ENCODE assay signal across 11 cellular contexts in genomic region chr19:15123031-15123890, GRCh38. TPM values are rescaled to one million over a fixed set of nuclear protein-coding genes. Genes with fewer than 3 reads are reported as not detected.
DNase-seq lines count a peak whose midpoint lies in the region; ATAC-seq and TF ChIP-seq lines count a peak whose summit lies in the region.
"Had no signal": no experiment of that assay in that cellular context is flagged by ENCODE, and none has a peak within 500 bp of the region (broad histone marks: within the 10 kb centered on the region; RNA-seq: fewer than 3 reads in every experiment).

No MANE protein-coding gene starts in this region.

- peak overlapping the region; percentile 2 for H3K18ac ChIP-seq in trophoblast cell (ENCODE audit: low read length)

- H4K91ac ChIP-seq in trophoblast cell (ENCODE audit: low read depth, low read length), result no peak overlapping the region

- H3K4me1 ChIP-seq in CD8-positive, alpha-beta memory T cell (ENCODE audit: insufficient read depth, low read length), result peaks cover 17% of the 10 kb centered on the region
- peaks cover 14% of the 10 kb centered on the region for H3K4me1 ChIP-seq in OCI-LY1 (ENCODE audit: insufficient read depth, low read length, severe bottlenecking)
- peaks cover 7% of the 10 kb centered on the region for H3K4me1 ChIP-seq in colonic mucosa
- peaks cover 4 to 9% of the 10 kb centered on the region in 2 experiments for H3K4me1 ChIP-seq in trophoblast cell (ENCODE audit: control insufficient read depth in 1 of 2, insufficient read depth in 2 of 2, low read length in 2 of 2)

- no peak overlapping the region for H2BK12ac ChIP-seq in trophoblast cell (ENCODE audit: low read length)

- peaks cover 4 to 8% of the 10 kb centered on the region in 2 donors for H3K27me3 Mint-ChIP-seq in CD8-positive, alpha-beta memory T cell

- H4K8ac ChIP-seq in trophoblast cell (ENCODE audit: low read depth, low read length), result no peak overlapping the region

- intact Hi-C loops in colonic mucosa (cut with DNase I), result no loop called here

- H3K36me3 ChIP-seq in CD8-positive, alpha-beta memory T cell (ENCODE audit: insufficient read depth, low read length), result peaks cover 13% of the 10 kb centered on the region
- H3K36me3 ChIP-seq in OCI-LY1 (ENCODE audit: insufficient read depth, low read length), result peaks cover 25% of the 10 kb centered on the region
- H3K36me3 ChIP-seq in colonic mucosa, result peaks cover 17% of the 10 kb centered on the region
- H3K36me3 ChIP-seq in trophoblast cell (ENCODE audit: control insufficient read depth in 1 of 2, insufficient read depth in 2 of 2, low read length in 2 of 2), result peaks cover 40 to 42% of the 10 kb centered on the region in 2 experiments

- peak overlapping the region; percentile 31 to 99 (median 56) for H3K4me3 Mint-ChIP-seq in CD8-positive, alpha-beta memory T cell

- H3K9me3 ChIP-seq in CD8-positive, alpha-beta memory T cell (ENCODE audit: low read length), result no peaks in the 10 kb centered on the region
- no peaks in the 10 kb centered on the region for H3K9me3 ChIP-seq in OCI-LY1 (ENCODE audit: low read length)
- no peaks in the 10 kb centered on the region for H3K9me3 ChIP-seq in colonic mucosa
- H3K9me3 ChIP-seq in trophoblast cell (ENCODE audit: insufficient read depth, low read depth, low read length), result no peaks in the 10 kb centered on the region

- H3K27me3 ChIP-seq in CD8-positive, alpha-beta memory T cell (ENCODE audit: insufficient read depth, low read length, poor library complexity, severe bottlenecking), result no peaks in the 10 kb centered on the region
- H3K27me3 ChIP-seq in OCI-LY1 (ENCODE audit: insufficient read depth, low read length) (no peaks in the 10 kb centered on the region), colonic mucosa (no peaks in the 10 kb centered on the region), trophoblast cell (ENCODE audit: insufficient read depth, low read length) (no peaks in the 10 kb centered on the region)

- H2AFZ ChIP-seq in OCI-LY1 (ENCODE audit: low read length), result no peak overlapping the region
- no peak overlapping the region for H2AFZ ChIP-seq in trophoblast cell (ENCODE audit: insufficient read depth, low read length, poor library complexity)

- no peaks in the 10 kb centered on the region for H3K9me2 ChIP-seq in OCI-LY1 (ENCODE audit: low read depth, low read length)

- DNase-seq in CD8-positive, alpha-beta memory T cell, result no peak
- DNase-seq in colonic mucosa (no peak), trophoblast cell (no peak), SIG-M5 (lab: John Stamatoyannopoulos, UW) (no peak)
- DNase-seq: activated CD8-positive, alpha-beta memory T cell treated with anti-CD3 and anti-CD28 coated beads, Interleukin-2, amount 50 U/mL, for 48 hours; NCI-H2227 treated with DMSO at 0.1 percent for 48 hours; stimulated activated CD4-positive, alpha-beta T cell treated with anti-CD3 and anti-CD28 coated beads, Interleukin-4, amount 100 ng/mL, for 24 hours had no signal

- H3K27ac Mint-ChIP-seq in CD8-positive, alpha-beta memory T cell, result peak overlapping the region in 2 of 8 donors; percentile 55 to 96

- no peak overlapping the region for H3K27ac ChIP-seq in CD8-positive, alpha-beta memory T cell (ENCODE audit: low read depth, low read length)
- H3K27ac ChIP-seq in OCI-LY1 (ENCODE audit: low read depth, low read length, poor library complexity, severe bottlenecking) (no peak overlapping the region), colonic mucosa (peak overlapping the region; percentile 87), trophoblast cell (ENCODE audit: low read depth, low read length) (no peak overlapping the region)

- H3K14ac ChIP-seq in trophoblast cell (ENCODE audit: low read length), result no peak overlapping the region

- H3K79me1 ChIP-seq in trophoblast cell (ENCODE audit: low read length), result peaks cover 12% of the 10 kb centered on the region

- TF ChIP-seq CTCF in OCI-LY1 (IDR thresholded peaks at IDR 0.05; ENCODE audit: low read length) (no peak), colonic mucosa (IDR thresholded peaks at IDR 0.05) (no peak)

- H2BK5ac ChIP-seq in trophoblast cell (ENCODE audit: low read depth, low read length, poor library complexity), result no peak overlapping the region

- peaks cover 18 to 29% (median 21%) of the 10 kb centered on the region in 3 donors for H3K4me1 Mint-ChIP-seq in CD8-positive, alpha-beta memory T cell

- H2BK120ac ChIP-seq in trophoblast cell (ENCODE audit: insufficient read depth, low read length, poor library complexity), result no peak overlapping the region

- H3K4me2 ChIP-seq in OCI-LY1 (ENCODE audit: low read length), result peak overlapping the region; percentile 68; the same call in 1 of the 2 replicates
- H3K4me2 ChIP-seq in trophoblast cell (ENCODE audit: low read length), result no peak overlapping the region

- no peak overlapping the region for H3K4ac ChIP-seq in trophoblast cell (ENCODE audit: low read depth, low read length)

- no peaks in the 10 kb centered on the region for H3K79me2 ChIP-seq in OCI-LY1 (ENCODE audit: insufficient read depth, low read length)
- H3K79me2 ChIP-seq in trophoblast cell (ENCODE audit: control insufficient read depth, insufficient read depth, low read length, poor library complexity), result peaks cover 2% of the 10 kb centered on the region

- H4K12ac ChIP-seq in trophoblast cell (ENCODE audit: low read depth, low read length), result no peak overlapping the region

- POLR2A ChIA-PET in CD8-positive, alpha-beta memory T cell (lab: Charles Lee), result interaction anchor here (0.7 kb wide), 1 partner anchor 256 kb away, joined by 3 read pairs; the partner anchor contains the start of gene AKAP8

- H4K20me1 ChIP-seq in OCI-LY1 (ENCODE audit: insufficient read depth, low read length), result no peaks in the 10 kb centered on the region

- no peak overlapping the region for H3K23ac ChIP-seq in trophoblast cell (ENCODE audit: low read length)

- peaks cover 5 to 56% (median 7%) of the 10 kb centered on the region in 3 donors for H3K36me3 Mint-ChIP-seq in CD8-positive, alpha-beta memory T cell

- no peaks in the 10 kb centered on the region for H3F3A ChIP-seq in OCI-LY1 (ENCODE audit: insufficient read depth, low read length)

- H3K9ac ChIP-seq in OCI-LY1 (ENCODE audit: low read length), result no peak overlapping the region; the same call in 1 of the 2 replicates
- peak overlapping the region in 1 of 2 donors; percentile 89 for H3K9ac ChIP-seq in colonic mucosa (ENCODE audit: low read depth in 2 of 2, low read length in 2 of 2)
- H3K9ac ChIP-seq in trophoblast cell (ENCODE audit: low read length), result no peak overlapping the region

- no peak overlapping the region for H2AK5ac ChIP-seq in trophoblast cell (ENCODE audit: low read length)

- no peaks in the 10 kb centered on the region for H3K9me3 Mint-ChIP-seq in CD8-positive, alpha-beta memory T cell

- no CpG with 5 or more reads among the region's 22 CpGs for WGBS in trophoblast cell (ENCODE audit: extremely low coverage, insufficient coverage, insufficient read length)

- H3K4me3 ChIP-seq in CD8-positive, alpha-beta memory T cell (ENCODE audit: low read length), result no peak overlapping the region
- no peak overlapping the region for H3K4me3 ChIP-seq in OCI-LY1 (ENCODE audit: low read depth, low read length, poor library complexity, severe bottlenecking)
- H3K4me3 ChIP-seq in colonic mucosa, result no peak overlapping the region
- H3K4me3 ChIP-seq in trophoblast cell (ENCODE audit: low read depth, low read length), result no peak overlapping the region

- CTCF ChIA-PET in CD8-positive, alpha-beta memory T cell (lab: Charles Lee), result no interaction called here

- ATAC-seq in HG03039 (IDR thresholded peaks at IDR 0.05; ENCODE audit: unreplicated experiment) (no peak), GM18868 (IDR thresholded peaks at IDR 0.05; ENCODE audit: unreplicated experiment) (no peak), GM18909 (IDR thresholded peaks at IDR 0.05; ENCODE audit: poor library complexity, unreplicated experiment) (no peak)

RNA-seq across cellular contexts. Expression of gene SYDE1, which starts 16.1 kb away (rescaled TPM):
- under 1 TPM; 0.22 to 0.44 TPM for total RNA-seq in CD8-positive, alpha-beta memory T cell
- 0.06 TPM for polyA plus RNA-seq in CD8-positive, alpha-beta memory T cell
- 1 to 10 TPM; 1.8 to 5.8 TPM for total RNA-seq in colonic mucosa
- 72.8 and 76.1 TPM in 2 replicates for polyA plus RNA-seq in trophoblast cell (2013)

RNA-seq across cellular contexts. Expression of gene OR1I1, which starts 41.2 kb away (rescaled TPM):
- total RNA-seq in CD8-positive, alpha-beta memory T cell, result not detected
- polyA plus RNA-seq in CD8-positive, alpha-beta memory T cell, result not detected
- total RNA-seq in colonic mucosa, result not detected
- not detected in 2 replicates for polyA plus RNA-seq in trophoblast cell (2013)
